ENCODE assay signal across 24 cellular contexts in the genomic region with DNA sequence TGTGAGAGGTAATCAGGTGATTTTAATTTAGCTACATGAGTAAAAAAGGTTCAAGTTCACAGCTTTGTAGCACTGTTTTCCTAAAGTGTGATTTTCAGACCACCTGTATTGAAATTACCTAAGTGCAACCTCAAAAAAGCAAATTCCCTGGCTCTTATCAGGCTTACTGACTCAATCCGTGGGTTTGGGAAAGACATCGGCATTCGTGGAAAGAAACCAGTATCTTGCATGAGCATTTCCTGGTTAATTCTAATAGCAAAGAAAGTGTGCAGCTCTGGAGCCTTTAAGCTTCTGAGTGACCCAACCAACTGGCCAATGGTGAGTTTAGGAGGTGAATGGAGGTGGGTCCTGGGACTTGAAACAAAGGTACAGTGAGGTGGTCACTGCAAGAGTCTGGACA.
"Had no signal": no experiment of that assay in that cellular context is flagged by ENCODE, and none has a peak within 500 bp of the region (broad histone marks: within the 10 kb centered on the region; RNA-seq: fewer than 3 reads in every experiment).

No MANE protein-coding gene starts in this region.

- H3K27me3 ChIP-seq: esophagus muscularis mucosa, gastroesophageal sphincter, spleen, suprapubic skin, thyroid gland, upper lobe of left lung, uterus had no signal

- H3K9me3 ChIP-seq: prostate gland, thyroid gland, uterus had no signal

- FAIRE-seq: endometrium, kidney had no signal

- ATAC-seq: gastroesophageal sphincter, left cardiac atrium, sciatic nerve had no signal

- DNase-seq: effector memory CD4-positive, alpha-beta T cell; foreskin fibroblast; glutamatergic neuron; kidney; left cardiac atrium; left ventricle myocardium inferior; lower lobe of right lung; midbrain; naive B cell; spleen; stimulated activated naive CD4-positive, alpha-beta T cell; thyroid gland; upper lobe of left lung; uterus had no signal

- H3K4me3 Mint-ChIP-seq: memory B cell, naive B cell, nephron had no signal

- H3K79me2 ChIP-seq: parathyroid adenoma had no signal

- H3K4me3 ChIP-seq: esophagus muscularis mucosa, gastroesophageal sphincter, left ventricle myocardium inferior, lower lobe of right lung, prostate gland, spleen, suprapubic skin, thyroid gland, upper lobe of left lung, uterus had no signal

- H3K27ac ChIP-seq: epithelial cell of prostate, esophagus muscularis mucosa, gastroesophageal sphincter, left ventricle myocardium inferior, lower lobe of right lung, parathyroid adenoma, prostate gland, spleen, suprapubic skin, thyroid gland, upper lobe of left lung, uterus had no signal

- H3K9ac ChIP-seq: parathyroid adenoma had no signal

- H3K4me1 Mint-ChIP-seq: memory B cell, naive B cell had no signal

- H3K27me3 Mint-ChIP-seq: memory B cell, naive B cell had no signal

- H3K36me3 ChIP-seq: gastroesophageal sphincter, lower lobe of right lung, prostate gland, thyroid gland, uterus had no signal

- H3K4me1 ChIP-seq: gastroesophageal sphincter, left ventricle myocardium inferior, lower lobe of right lung, parathyroid adenoma, prostate gland, spleen, suprapubic skin, thyroid gland, upper lobe of left lung, uterus had no signal

- H3K27ac Mint-ChIP-seq: memory B cell had no signal

- H2AFZ ChIP-seq: parathyroid adenoma had no signal
